15 cellular contexts compared by ENCODE assay signal in genomic region chr10:63605568-63605967, GRCh38.
DNase-seq lines count a peak whose midpoint lies in the region; TF ChIP-seq lines count a peak whose summit lies in the region.
"Had no signal": no experiment of that assay in that cellular context is flagged by ENCODE, and none has a peak within 500 bp of the region (broad histone marks: within the 10 kb centered on the region; RNA-seq: fewer than 3 reads in every experiment).

No MANE protein-coding gene starts in this region.

- no peak overlapping the region for H3K4me3 ChIP-seq in esophagus squamous epithelium
- H3K4me3 ChIP-seq: right lobe of liver had no signal

- TF ChIP-seq CTCF in esophagus squamous epithelium (IDR thresholded peaks at IDR 0.05), result no peak

- WGBS in esophagus squamous epithelium, 2 donors, result 63 to 67% methylated on average over 1 of the region's 1 CpG

- peaks cover under 1% of the 10 kb centered on the region for H3K36me3 Mint-ChIP-seq in activated naive CD8-positive, alpha-beta T cell treated with anti-CD3 and anti-CD28 coated beads for 36 hours
- H3K36me3 Mint-ChIP-seq: natural killer cell treated with Interleukin-12 subunit alpha and Interleukin-12 subunit beta and Interleukin-15 and Interleukin-18, amount 100 ng/mL, for 72 hours had no signal

- DNase-seq in ELR (ENCODE audit: low read depth) (peak; percentile 39), M059J (ENCODE audit: low read depth) (peak; percentile 13), caudate nucleus (lab: John Stamatoyannopoulos, UW) (peak in 38 of 61 donors; percentile 5 to 71 (median 28)), midbrain (lab: John Stamatoyannopoulos, UW) (peak; percentile 20), esophagus squamous epithelium (lab: John Stamatoyannopoulos, UW) (no peak), RPMI8226 (no peak)
- DNase-seq in activated naive CD8-positive, alpha-beta T cell treated with anti-CD3 and anti-CD28 coated beads for 36 hours, result no peak
- DNase-seq in stimulated activated CD4-positive, alpha-beta T cell treated with anti-CD3 and anti-CD28 coated beads, Interleukin-4, amount 100 ng/mL, for 24 hours, result no peak
- DNase-seq: activated B cell treated with CpG ODN at 0.5 μM for 24 hours; left cardiac atrium; NCI-H146; right lobe of liver; stimulated activated naive CD8-positive, alpha-beta T cell treated with anti-CD3 and anti-CD28 coated beads, Interleukin-15, Interleukin-2, amounts not matched to agents 100 U/mL and 50 U/mL, for 24 hours had no signal

- TF ChIP-seq POLR2A in esophagus squamous epithelium (IDR thresholded peaks at IDR 0.05), result no peak

- no peak overlapping the region for H3K4me3 Mint-ChIP-seq in activated naive CD8-positive, alpha-beta T cell treated with anti-CD3 and anti-CD28 coated beads for 36 hours
- H3K4me3 Mint-ChIP-seq: activated B cell treated with CpG ODN at 0.5 μM for 24 hours; natural killer cell treated with Interleukin-12 subunit alpha and Interleukin-12 subunit beta and Interleukin-15 and Interleukin-18, amount 100 ng/mL, for 72 hours had no signal

- H3K9me3 Mint-ChIP-seq in activated naive CD8-positive, alpha-beta T cell treated with anti-CD3 and anti-CD28 coated beads for 36 hours, result no peaks in the 10 kb centered on the region
- H3K9me3 Mint-ChIP-seq: activated B cell treated with CpG ODN at 0.5 μM for 24 hours; natural killer cell treated with Interleukin-12 subunit alpha and Interleukin-12 subunit beta and Interleukin-15 and Interleukin-18, amount 100 ng/mL, for 72 hours had no signal

- no peaks in the 10 kb centered on the region for H3K27me3 ChIP-seq in esophagus squamous epithelium
- H3K27me3 ChIP-seq: right lobe of liver had no signal

- H3K9me3 ChIP-seq in esophagus squamous epithelium, result no peaks in the 10 kb centered on the region
- H3K9me3 ChIP-seq: right lobe of liver had no signal

- H3K36me3 ChIP-seq in esophagus squamous epithelium, result peaks cover 0 to 22% (median 0%) of the 10 kb centered on the region in 3 donors

- no peaks in the 10 kb centered on the region for H3K27me3 Mint-ChIP-seq in activated naive CD8-positive, alpha-beta T cell treated with anti-CD3 and anti-CD28 coated beads for 36 hours
- H3K27me3 Mint-ChIP-seq: activated B cell treated with CpG ODN at 0.5 μM for 24 hours; natural killer cell treated with Interleukin-12 subunit alpha and Interleukin-12 subunit beta and Interleukin-15 and Interleukin-18, amount 100 ng/mL, for 72 hours had no signal

- H3K27ac ChIP-seq in caudate nucleus (ENCODE audit: low read depth, low read length) (no peak overlapping the region), esophagus squamous epithelium (no peak overlapping the region)
- H3K27ac ChIP-seq: C4-2B, right lobe of liver had no signal

- intact Hi-C loops in esophagus squamous epithelium (cut with DNase I), result no loop called here

- H3K27ac Mint-ChIP-seq in activated naive CD8-positive, alpha-beta T cell treated with anti-CD3 and anti-CD28 coated beads for 36 hours, result no peak overlapping the region
- H3K27ac Mint-ChIP-seq: activated B cell treated with CpG ODN at 0.5 μM for 24 hours; natural killer cell treated with Interleukin-12 subunit alpha and Interleukin-12 subunit beta and Interleukin-15 and Interleukin-18, amount 100 ng/mL, for 72 hours had no signal

- H3K4me1 ChIP-seq in esophagus squamous epithelium, result no peaks in the 10 kb centered on the region
- H3K4me1 ChIP-seq: right lobe of liver had no signal

- H3K4me1 Mint-ChIP-seq in activated naive CD8-positive, alpha-beta T cell treated with anti-CD3 and anti-CD28 coated beads for 36 hours, result no peaks in the 10 kb centered on the region

Comparison
In these comparisons a context has a peak if more than half of its experiments do, and no peak if none do; other contexts are left out.
1. DNase-seq: peak in ELR (single experiment), M059J (single experiment), caudate nucleus (38 of 61) and midbrain (single experiment); none in esophagus squamous epithelium (single experiment), activated naive CD8-positive, alpha-beta T cell treated with anti-CD3 and anti-CD28 coated beads for 36 hours (single experiment), stimulated activated CD4-positive, alpha-beta T cell treated with anti-CD3 and anti-CD28 coated beads, Interleukin-4, amount 100 ng/mL, for 24 hours (single experiment) and RPMI8226 (single experiment).